ENCODE assay signal across 32 cellular contexts in the genomic region with DNA sequence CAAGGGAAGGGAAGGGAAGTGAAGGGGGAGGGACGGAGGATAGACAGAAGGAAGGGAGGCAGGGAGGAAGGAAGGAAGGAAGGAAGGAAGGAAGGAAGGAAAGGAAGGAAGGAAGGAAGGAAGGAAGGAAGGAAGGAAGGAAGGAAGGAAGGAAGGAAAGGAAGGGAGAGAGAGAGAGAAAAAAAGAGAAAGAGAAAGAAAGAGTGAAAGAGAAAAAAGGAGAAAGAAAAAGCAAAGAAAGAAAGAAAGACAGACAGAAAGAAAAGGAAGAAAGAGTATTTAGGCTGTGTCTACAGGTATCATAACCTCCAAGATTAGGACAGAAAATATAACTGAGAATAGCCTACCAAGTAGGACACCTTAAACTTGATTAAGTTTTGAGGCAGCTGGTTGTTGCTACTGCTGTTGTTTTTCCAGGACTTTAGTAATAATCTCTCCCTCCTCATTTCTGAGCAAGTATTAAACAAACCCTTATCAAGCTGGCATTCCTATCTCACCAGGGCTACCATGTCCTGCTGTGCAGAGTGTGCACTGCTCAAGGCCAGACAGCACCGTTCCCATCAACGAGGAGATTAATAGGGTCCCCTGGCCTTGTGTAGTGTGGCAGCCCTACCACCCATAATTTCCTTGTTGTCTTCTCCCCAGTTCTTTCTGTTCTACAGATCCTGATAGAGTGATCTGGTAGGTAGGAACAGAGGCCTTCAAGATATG.
A peak's percentile ranks its signal among the peaks of the same experiment; 100 is the strongest.
DNase-seq lines count a peak whose midpoint lies in the region; ATAC-seq and TF ChIP-seq lines count a peak whose summit lies in the region.
"Had no signal": no experiment of that assay in that cellular context is flagged by ENCODE, and none has a peak within 500 bp of the region (broad histone marks: within the 10 kb centered on the region; RNA-seq: fewer than 3 reads in every experiment).

No MANE protein-coding gene starts in this region.

- TF ChIP-seq CTCF in endodermal cell (conservative IDR thresholded peaks at IDR 0.05) = no peak
- no peak for TF ChIP-seq CTCF in ovary (IDR thresholded peaks at IDR 0.05)

- CTCF ChIA-PET in naive thymus-derived CD4-positive, alpha-beta T cell (lab: Charles Lee) = no interaction called here

- H3K9me3 ChIP-seq in endodermal cell (ENCODE audit: control insufficient read depth, low read length) = peaks cover 23% of the 10 kb centered on the region
- H3K9me3 ChIP-seq in ovary = no peaks in the 10 kb centered on the region
- H3K9me3 ChIP-seq in naive thymus-derived CD4-positive, alpha-beta T cell (ENCODE audit: control insufficient read depth in 2 of 3, low read length in 3 of 3) = peaks cover 0 to 16% (median 0%) of the 10 kb centered on the region in 3 experiments

- no peak overlapping the region for H3K4me3 Mint-ChIP-seq in endodermal cell
- H3K4me3 Mint-ChIP-seq in naive thymus-derived CD4-positive, alpha-beta T cell = no peak overlapping the region
- H3K4me3 Mint-ChIP-seq: activated CD4-positive, alpha-beta T cell treated with anti-CD3 and anti-CD28 coated beads for 36 hours; activated naive CD4-positive, alpha-beta T cell treated with anti-CD3 and anti-CD28 coated beads, Interleukin-2, amount 50 U/mL, for 24 hours; B cell; CD4-positive, alpha-beta memory T cell; GM23338; naive thymus-derived CD8-positive, alpha-beta T cell; T-helper 2 cell treated with Interferon-gamma antibody and Interleukin-4, amounts not matched to agents 5 μg/mL and 100 μg/mL, for 36 hours had no signal

- 86 to 91% methylated on average over 3 of the region's 3 CpGs for WGBS in endodermal cell (ENCODE audit: insufficient coverage in 1 of 2, insufficient read length in 1 of 2), 2 experiments
- 37 to 61% (median 43%) methylated on average over 3 of the region's 3 CpGs for WGBS in ovary, 3 donors

- no peak overlapping the region for H3K27ac ChIP-seq in endodermal cell (ENCODE audit: low read depth, low read length)
- peak overlapping the region; percentile 23 to 89 for H3K27ac ChIP-seq in ovary
- no peak overlapping the region for H3K27ac ChIP-seq in naive thymus-derived CD4-positive, alpha-beta T cell (ENCODE audit: low read depth, low read length)
- H3K27ac ChIP-seq: coronary artery had no signal

- peaks cover 17% of the 10 kb centered on the region for H3K4me1 Mint-ChIP-seq in endodermal cell
- no peaks in the 10 kb centered on the region for H3K4me1 Mint-ChIP-seq in naive thymus-derived CD4-positive, alpha-beta T cell
- H3K4me1 Mint-ChIP-seq: activated CD4-positive, alpha-beta T cell treated with anti-CD3 and anti-CD28 coated beads for 36 hours; activated naive CD4-positive, alpha-beta T cell treated with anti-CD3 and anti-CD28 coated beads, Interleukin-2, amount 50 U/mL, for 24 hours; B cell; CD4-positive, alpha-beta memory T cell; GM23338; naive thymus-derived CD8-positive, alpha-beta T cell had no signal

- POLR2A ChIA-PET in naive thymus-derived CD4-positive, alpha-beta T cell (lab: Charles Lee) = no interaction called here

- no peaks in the 10 kb centered on the region for H3K36me3 Mint-ChIP-seq in endodermal cell (ENCODE audit: low read depth)
- peaks cover 0 to 6% (median 0%) of the 10 kb centered on the region in 5 donors for H3K36me3 Mint-ChIP-seq in naive thymus-derived CD4-positive, alpha-beta T cell

- H3K4me1 ChIP-seq in endodermal cell (ENCODE audit: control insufficient read depth, insufficient read depth, low read length) (peaks cover 6% of the 10 kb centered on the region), ovary (ENCODE audit: insufficient read depth) (peaks cover 33% of the 10 kb centered on the region)
- no peaks in the 10 kb centered on the region for H3K4me1 ChIP-seq in naive thymus-derived CD4-positive, alpha-beta T cell (ENCODE audit: control insufficient read depth in 2 of 2, insufficient read depth in 2 of 2, low read length in 2 of 2)

- no peak for TF ChIP-seq EP300 in ovary (IDR thresholded peaks at IDR 0.05)

- H3K36me3 ChIP-seq in endodermal cell (ENCODE audit: control insufficient read depth, insufficient read depth, low read length) = no peaks in the 10 kb centered on the region
- H3K36me3 ChIP-seq in ovary = no peaks in the 10 kb centered on the region
- H3K36me3 ChIP-seq in naive thymus-derived CD4-positive, alpha-beta T cell (ENCODE audit: control insufficient read depth in 2 of 3, insufficient read depth in 3 of 3, low read length in 3 of 3) = no peaks in the 10 kb centered on the region
- H3K36me3 ChIP-seq: cardiac muscle cell had no signal

- no peak for ATAC-seq in naive thymus-derived CD4-positive, alpha-beta T cell
- ATAC-seq: activated CD4-positive, alpha-beta T cell treated with anti-CD3 and anti-CD28 coated beads for 36 hours; GM23338; naive thymus-derived CD8-positive, alpha-beta T cell; stimulated activated naive CD8-positive, alpha-beta T cell treated with anti-CD3 and anti-CD28 coated beads, Interleukin-15, Interleukin-2, amounts not matched to agents 100 U/mL and 50 U/mL, for 24 hours had no signal

- peaks cover 5% of the 10 kb centered on the region for H3K27me3 Mint-ChIP-seq in endodermal cell (ENCODE audit: insufficient read depth)
- H3K27me3 Mint-ChIP-seq in naive thymus-derived CD4-positive, alpha-beta T cell = peaks cover 0 to 18% (median 13%) of the 10 kb centered on the region in 5 donors
- H3K27me3 Mint-ChIP-seq: activated CD4-positive, alpha-beta T cell treated with anti-CD3 and anti-CD28 coated beads for 36 hours; activated naive CD4-positive, alpha-beta T cell treated with anti-CD3 and anti-CD28 coated beads, Interleukin-2, amount 50 U/mL, for 24 hours had no signal

- H3K9me3 Mint-ChIP-seq in endodermal cell = peaks cover 8% of the 10 kb centered on the region
- H3K9me3 Mint-ChIP-seq in naive thymus-derived CD4-positive, alpha-beta T cell = peaks cover 0 to 22% (median 12%) of the 10 kb centered on the region in 11 donors

- peak overlapping the region; percentile 68 for H3K27ac Mint-ChIP-seq in endodermal cell
- H3K27ac Mint-ChIP-seq in naive thymus-derived CD4-positive, alpha-beta T cell = peak overlapping the region in 1 of 9 donors; percentile 18
- H3K27ac Mint-ChIP-seq: activated CD4-positive, alpha-beta T cell treated with anti-CD3 and anti-CD28 coated beads for 36 hours; activated naive CD4-positive, alpha-beta T cell treated with anti-CD3 and anti-CD28 coated beads, Interleukin-2, amount 50 U/mL, for 24 hours; B cell; CD4-positive, alpha-beta memory T cell; GM23338; naive thymus-derived CD8-positive, alpha-beta T cell; T-helper 2 cell treated with Interferon-gamma antibody and Interleukin-4, amounts not matched to agents 5 μg/mL and 100 μg/mL, for 36 hours had no signal

- intact Hi-C loops in ovary (cut with DNase I) = no loop called here
- intact Hi-C loops in naive thymus-derived CD4-positive, alpha-beta T cell (cut with micrococcal nuclease) = no loop called here

- no peak overlapping the region for H3K9ac ChIP-seq in endodermal cell (ENCODE audit: extremely low read depth, low read length, poor library complexity, severe bottlenecking)

- H3K27me3 ChIP-seq in endodermal cell (ENCODE audit: control insufficient read depth, insufficient read depth, low read length, poor library complexity, severe bottlenecking) (no peaks in the 10 kb centered on the region), ovary (no peaks in the 10 kb centered on the region)
- H3K27me3 ChIP-seq in naive thymus-derived CD4-positive, alpha-beta T cell (ENCODE audit: control insufficient read depth in 2 of 2, insufficient read depth in 2 of 2, low read length in 2 of 2) = no peaks in the 10 kb centered on the region
- H3K27me3 ChIP-seq: cardiac muscle cell had no signal

- DNase-seq in A172 (ENCODE audit: low spot score) = peak; percentile 35
- peak; percentile 14 for DNase-seq in LoVo (ENCODE audit: low spot score)
- DNase-seq in endodermal cell = no peak
- DNase-seq in ovary = no peak
- DNase-seq in HPDE6-E6E7 (ENCODE audit: extremely low spot score) = no peak
- DNase-seq in H4 (ENCODE audit: low spot score) = no peak
- no peak for DNase-seq in naive thymus-derived CD4-positive, alpha-beta T cell
- DNase-seq: ACHN; activated CD4-positive, alpha-beta T cell treated with anti-CD3 and anti-CD28 coated beads for 36 hours; activated CD8-positive, alpha-beta memory T cell treated with anti-CD3 and anti-CD28 coated beads for 24 hours; amygdala; CD4-positive, alpha-beta memory T cell; effector memory CD4-positive, alpha-beta T cell; EL; islet precursor cell; Karpas-422; MV-4-11; naive thymus-derived CD8-positive, alpha-beta T cell; NCI-H1436; NCI-H345; NCI-H69; nucleus accumbens; SIG-M5; stimulated activated CD4-positive, alpha-beta T cell treated with anti-CD3 and anti-CD28 coated beads, Interleukin-2, amount 100 ng/mL, for 24 hours; stimulated activated naive CD8-positive, alpha-beta T cell treated with anti-CD3 and anti-CD28 coated beads, Interleukin-15, Interleukin-2, amounts not matched to agents 100 U/mL and 50 U/mL, for 24 hours had no signal

- H3K4me3 ChIP-seq in endodermal cell (ENCODE audit: low read length) = peak overlapping the region; percentile 54
- no peak overlapping the region for H3K4me3 ChIP-seq in ovary
- H3K4me3 ChIP-seq in naive thymus-derived CD4-positive, alpha-beta T cell (ENCODE audit: low read length) = no peak overlapping the region
- H3K4me3 ChIP-seq: cardiac muscle cell, coronary artery, GM23338, smooth muscle cell had no signal

- TF ChIP-seq POLR2A in ovary (IDR thresholded peaks at IDR 0.05) = no peak

Comparison
In these comparisons a context has a peak if more than half of its experiments do, and no peak if none do; other contexts are left out.
1. DNase-seq: peak in A172 (single experiment) and LoVo (single experiment); none in endodermal cell (single experiment), ovary (0 of 5), HPDE6-E6E7 (single experiment), H4 (single experiment) and naive thymus-derived CD4-positive, alpha-beta T cell (0 of 9).
2. H3K27ac ChIP-seq: peak in ovary (2 of 2); none in endodermal cell (single experiment) and naive thymus-derived CD4-positive, alpha-beta T cell (single experiment).